In the genomic region with DNA sequence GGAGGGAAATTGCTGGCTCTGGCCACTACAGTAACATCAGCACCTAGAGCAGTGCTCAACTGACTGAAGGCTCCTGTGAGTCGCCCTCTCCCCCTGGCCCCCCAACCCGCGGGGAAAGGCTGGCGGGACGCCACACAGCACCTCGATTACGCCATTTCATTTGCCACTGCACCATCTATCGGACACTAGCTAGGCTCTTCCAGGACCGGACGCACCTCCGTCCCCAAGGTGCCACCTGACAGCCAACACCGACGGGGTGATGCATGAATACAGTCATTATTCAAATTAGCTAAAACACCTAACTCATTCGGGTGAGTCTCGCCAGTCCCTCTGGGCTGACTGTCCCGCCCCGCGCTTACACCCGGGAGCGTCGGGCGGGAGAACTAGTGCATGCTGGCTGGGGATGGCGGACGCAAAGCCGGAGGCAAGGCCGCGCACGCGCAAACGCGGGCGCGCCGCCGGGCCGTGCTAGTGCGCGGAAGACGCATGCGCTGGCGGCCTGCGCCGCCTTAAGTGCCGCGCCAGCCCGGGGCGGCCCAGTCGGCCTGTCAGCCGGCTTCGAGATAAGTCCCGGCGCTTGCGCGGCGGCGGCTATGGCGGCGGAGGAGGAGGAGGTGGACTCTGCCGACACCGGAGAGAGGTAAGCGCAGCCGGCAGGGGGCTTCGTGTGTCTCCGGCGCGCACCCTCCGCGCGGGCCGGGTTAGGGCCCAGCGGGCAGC, we compare ENCODE assay signal across 8 cellular contexts. TPM values are rescaled to one million over a fixed set of nuclear protein-coding genes. Genes with fewer than 3 reads are reported as not detected.
DNase-seq lines count a peak whose midpoint lies in the region; ATAC-seq and TF ChIP-seq lines count a peak whose summit lies in the region.

TSS of gene ABHD5 (plus strand) at position 539 of the 720 bp plus-strand sequence. CDS start at position 594, 55 bp downstream.

- no peaks in the 10 kb centered on the region for H3K9me3 ChIP-seq in Loucy (ENCODE audit: insufficient read depth, low read depth, low read length)
- H3K9me3 ChIP-seq in neuron (ENCODE audit: low read length) = no peaks in the 10 kb centered on the region
- H3K9me3 ChIP-seq in subcutaneous abdominal adipose tissue (ENCODE audit: control insufficient read depth in 5 of 5, low read length in 5 of 5) = no peaks in the 10 kb centered on the region

- peak within 1 kb of the TSS; percentile 82 for H3K4me2 ChIP-seq in Loucy (ENCODE audit: low read depth, low read length, poor library complexity, severe bottlenecking)

- H4K20me1 ChIP-seq in Loucy (ENCODE audit: insufficient read depth, low read length, poor library complexity, severe bottlenecking) = no peaks in the 10 kb centered on the region

- peak; percentile 85 for ATAC-seq in foreskin keratinocyte

- H3K27ac ChIP-seq in foreskin keratinocyte (peak within 1 kb of the TSS; percentile 24), subcutaneous abdominal adipose tissue (ENCODE audit: low read depth, low read length) (peak within 1 kb of the TSS; percentile 88)

- H3K9ac ChIP-seq in Loucy (ENCODE audit: low read depth, low read length, poor library complexity, severe bottlenecking) = peak within 1 kb of the TSS; percentile 74
- peak within 1 kb of the TSS; percentile 59 to 100 (median 94) for H3K9ac ChIP-seq in subcutaneous abdominal adipose tissue (ENCODE audit: low read length in 5 of 5)

- no peaks in the 10 kb centered on the region for H3K9me2 ChIP-seq in Loucy (replicated peaks; ENCODE audit: low read depth, low read length)

- peaks cover 41% of the 10 kb centered on the region for H3K4me1 ChIP-seq in Loucy (ENCODE audit: insufficient read depth, low read length, poor library complexity, severe bottlenecking)
- peaks cover 15% of the 10 kb centered on the region for H3K4me1 ChIP-seq in foreskin keratinocyte
- H3K4me1 ChIP-seq in neuron (ENCODE audit: insufficient read depth, low read length) = peaks cover 8% of the 10 kb centered on the region
- peaks cover 2 to 38% (median 33%) of the 10 kb centered on the region in 5 donors for H3K4me1 ChIP-seq in subcutaneous abdominal adipose tissue (ENCODE audit: control insufficient read depth in 5 of 5, insufficient read depth in 5 of 5, low read length in 5 of 5)

- H2AFZ ChIP-seq in Loucy (ENCODE audit: low read length) (peak within 1 kb of the TSS; percentile 96), neuron (ENCODE audit: low read depth, low read length) (peak within 1 kb of the TSS; percentile 94)

- H3K4me3 ChIP-seq in H7 (ENCODE audit: insufficient read depth, low read depth, low read length) (peak within 1 kb of the TSS; percentile 85), Loucy (ENCODE audit: low read length, poor library complexity, severe bottlenecking) (peak within 1 kb of the TSS; percentile 85), neuron (ENCODE audit: low read length) (peak within 1 kb of the TSS; percentile 91), subcutaneous abdominal adipose tissue (ENCODE audit: low read depth in 1 of 5, low read length in 5 of 5) (peak within 1 kb of the TSS; percentile 85 to 95 (median 89))

- peaks cover 35% of the 10 kb centered on the region for H3K79me2 ChIP-seq in Loucy (ENCODE audit: insufficient read depth, low read length)

- H3F3A ChIP-seq in Loucy (ENCODE audit: low read depth) = no peaks in the 10 kb centered on the region

- peak; percentile 94 for DNase-seq in GDM1 (lab: John Stamatoyannopoulos, UW)
- peak; percentile 97 for DNase-seq in H7
- peak; percentile 84 for DNase-seq in SIG-M5 treated with dmso at 0.1 percent for 504 hours (lab: John Stamatoyannopoulos, UW; ENCODE audit: unreplicated experiment)
- peak; percentile 93 for DNase-seq in activated gamma-delta T cell treated with anti-CD3 and anti-CD28 coated beads, Interleukin-2, amount 50 U/mL, for 16 hours (ENCODE audit: low read depth)
- DNase-seq in foreskin keratinocyte = peak; percentile 84 to 89

- H3K27me3 ChIP-seq in H7 (ENCODE audit: control insufficient read depth, insufficient read depth, low read length) = peaks cover 2% of the 10 kb centered on the region; the same call in 1 of the 2 replicates
- no peaks in the 10 kb centered on the region for H3K27me3 ChIP-seq in Loucy (ENCODE audit: insufficient read depth, low read length, poor library complexity, severe bottlenecking)
- no peaks in the 10 kb centered on the region for H3K27me3 ChIP-seq in foreskin keratinocyte
- H3K27me3 ChIP-seq in neuron (ENCODE audit: insufficient read depth, low read length) = no peaks in the 10 kb centered on the region
- no peaks in the 10 kb centered on the region for H3K27me3 ChIP-seq in subcutaneous abdominal adipose tissue (ENCODE audit: control insufficient read depth in 5 of 5, insufficient read depth in 4 of 5, low read length in 5 of 5)

- no peaks in the 10 kb centered on the region for H3K36me3 ChIP-seq in H7 (replicated peaks; ENCODE audit: control insufficient read depth, insufficient read depth, low read length)
- H3K36me3 ChIP-seq in Loucy (ENCODE audit: insufficient read depth, low read length) = no peaks in the 10 kb centered on the region
- no peaks in the 10 kb centered on the region for H3K36me3 ChIP-seq in neuron (ENCODE audit: insufficient read depth, low read length)
- no peaks in the 10 kb centered on the region for H3K36me3 ChIP-seq in subcutaneous abdominal adipose tissue (ENCODE audit: control insufficient read depth in 5 of 5, insufficient read depth in 5 of 5, low read length in 5 of 5)

- TF ChIP-seq CTCF in Loucy (conservative IDR thresholded peaks at IDR 0.05; ENCODE audit: low read length) = peak; percentile 40
- TF ChIP-seq CTCF in foreskin keratinocyte (conservative IDR thresholded peaks at IDR 0.05) = peak; percentile 54

RNA-seq across cellular contexts. Expression of gene ABHD5, which starts in this region (rescaled TPM):
- 21.8 and 24.5 TPM in 2 replicates for total RNA-seq in H7 (2014; rRNA removed; shearing (Covaris generic))
- 24.9 and 30.4 TPM in 2 replicates for total RNA-seq in foreskin keratinocyte
- 15.9 and 21.2 TPM in 2 replicates for polyA plus RNA-seq in foreskin keratinocyte

Comparison
In these comparisons a context has a peak if more than half of its experiments do, and no peak if none do; other contexts are left out.
1. Peak in every context shown above with its lines: DNase-seq, ATAC-seq, H3K4me3 ChIP-seq and H3K27ac ChIP-seq.